Comparison of ENCODE assay signal across 14 cellular contexts in the genomic region with DNA sequence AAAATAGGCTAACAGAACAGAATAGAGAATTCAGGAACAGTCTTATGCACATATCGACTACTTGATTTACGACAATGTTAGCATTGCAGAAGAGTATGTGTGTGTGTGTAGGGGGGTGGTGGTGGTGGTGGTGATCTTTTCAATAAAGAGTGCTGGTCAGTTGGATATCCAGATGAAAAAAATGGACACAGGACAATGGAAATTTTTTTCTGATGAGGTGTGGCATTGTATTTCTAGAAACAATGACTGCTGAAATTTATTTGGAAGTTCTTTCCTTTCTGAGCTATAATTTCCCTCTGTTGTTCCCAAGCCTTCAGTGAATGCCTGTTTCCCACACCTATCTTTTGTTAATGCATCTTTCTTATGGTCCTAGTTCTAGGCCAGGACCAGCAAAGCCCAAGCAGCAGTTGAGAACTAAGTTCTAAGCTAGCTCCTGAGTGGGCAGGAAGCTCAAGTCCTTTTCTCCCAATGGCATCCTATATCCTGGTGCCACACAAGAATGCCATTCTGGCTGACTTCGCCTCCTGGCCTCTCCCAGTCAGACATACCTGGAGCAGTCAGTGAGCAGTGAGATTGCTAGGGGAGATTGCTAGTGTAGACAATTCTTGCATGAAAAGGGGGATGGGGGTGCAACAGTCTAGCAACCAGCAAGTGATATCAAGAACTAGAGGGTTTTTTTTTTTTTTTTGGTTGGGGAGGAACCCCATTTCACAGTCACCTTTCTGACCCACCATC. TPM values are rescaled to one million over a fixed set of nuclear protein-coding genes. Genes with fewer than 3 reads are reported as not detected.
DNase-seq lines count a peak whose midpoint lies in the region; ATAC-seq and TF ChIP-seq lines count a peak whose summit lies in the region.
"Had no signal": no experiment of that assay in that cellular context is flagged by ENCODE, and none has a peak within 500 bp of the region (broad histone marks: within the 10 kb centered on the region; RNA-seq: fewer than 3 reads in every experiment).

No MANE protein-coding gene starts in this region.

- POLR2A ChIA-PET in activated CD8-positive, alpha-beta T cell treated with anti-CD3 and anti-CD28 coated beads for 36 hours (lab: Charles Lee), result no interaction called here

- no peak for ATAC-seq in stimulated activated naive CD8-positive, alpha-beta T cell treated with anti-CD3 and anti-CD28 coated beads, Interleukin-15, Interleukin-2, amounts not matched to agents 100 U/mL and 50 U/mL, for 24 hours
- no peak for ATAC-seq in activated CD8-positive, alpha-beta T cell treated with anti-CD3 and anti-CD28 coated beads for 36 hours
- ATAC-seq in HG03196 (IDR thresholded peaks at IDR 0.05; ENCODE audit: unreplicated experiment), result no peak
- ATAC-seq: SK-N-SH treated with all-trans-retinoic acid at 6 μM for 48 hours had no signal

- peak overlapping the region; percentile 34 for H3K27ac Mint-ChIP-seq in stimulated activated naive CD8-positive, alpha-beta T cell treated with anti-CD3 and anti-CD28 coated beads, Interleukin-15, Interleukin-2, amounts not matched to agents 100 ng/mL and 50 ng/mL, for 24 hours
- no peak overlapping the region for H3K27ac Mint-ChIP-seq in activated CD8-positive, alpha-beta T cell treated with anti-CD3 and anti-CD28 coated beads for 36 hours
- peak overlapping the region in 2 of 6 donors; percentile 51 to 75 for H3K27ac Mint-ChIP-seq in immature natural killer cell

- peaks cover 61% of the 10 kb centered on the region for H3K27me3 Mint-ChIP-seq in stimulated activated naive CD8-positive, alpha-beta T cell treated with anti-CD3 and anti-CD28 coated beads, Interleukin-15, Interleukin-2, amounts not matched to agents 100 ng/mL and 50 ng/mL, for 24 hours
- H3K27me3 Mint-ChIP-seq in activated CD8-positive, alpha-beta T cell treated with anti-CD3 and anti-CD28 coated beads for 36 hours, result peaks cover 48% of the 10 kb centered on the region
- H3K27me3 Mint-ChIP-seq in immature natural killer cell (ENCODE audit: low read depth in 3 of 3), result peaks cover 19 to 35% (median 29%) of the 10 kb centered on the region in 3 donors

- CTCF ChIA-PET in activated CD8-positive, alpha-beta T cell treated with anti-CD3 and anti-CD28 coated beads for 36 hours (lab: Charles Lee), result no interaction called here

- H3K4me3 Mint-ChIP-seq in stimulated activated naive CD8-positive, alpha-beta T cell treated with anti-CD3 and anti-CD28 coated beads, Interleukin-15, Interleukin-2, amounts not matched to agents 100 ng/mL and 50 ng/mL, for 24 hours, result peak overlapping the region; percentile 51
- H3K4me3 Mint-ChIP-seq in activated CD8-positive, alpha-beta T cell treated with anti-CD3 and anti-CD28 coated beads for 36 hours, result peak overlapping the region; percentile 19
- H3K4me3 Mint-ChIP-seq in immature natural killer cell, result peak overlapping the region; percentile 63 to 78 (median 72)

- TF ChIP-seq CTCF in activated CD8-positive, alpha-beta T cell treated with anti-CD3 and anti-CD28 coated beads for 36 hours (IDR thresholded peaks at IDR 0.05), result no peak

- peaks cover 9% of the 10 kb centered on the region for H3K36me3 Mint-ChIP-seq in stimulated activated naive CD8-positive, alpha-beta T cell treated with anti-CD3 and anti-CD28 coated beads, Interleukin-15, Interleukin-2, amounts not matched to agents 100 ng/mL and 50 ng/mL, for 24 hours (ENCODE audit: low read depth)
- peaks cover 2% of the 10 kb centered on the region for H3K36me3 Mint-ChIP-seq in activated CD8-positive, alpha-beta T cell treated with anti-CD3 and anti-CD28 coated beads for 36 hours (ENCODE audit: low read depth)
- H3K36me3 Mint-ChIP-seq in immature natural killer cell, result peaks cover 0 to 4% (median 0%) of the 10 kb centered on the region in 3 donors

- no peak for DNase-seq in stimulated activated naive CD8-positive, alpha-beta T cell treated with anti-CD3 and anti-CD28 coated beads, Interleukin-15, Interleukin-2, amounts not matched to agents 100 U/mL and 50 U/mL, for 24 hours
- DNase-seq in activated CD8-positive, alpha-beta T cell treated with anti-CD3 and anti-CD28 coated beads for 36 hours, result no peak
- DNase-seq in immature natural killer cell (no peak), NCI-H2227 (lab: John Stamatoyannopoulos, UW; ENCODE audit: unreplicated experiment) (no peak)
- DNase-seq in NK-92 treated with Interleukin-12 subunit alpha and Interleukin-12 subunit beta, amount 100 ng/mL, for 24 hours (lab: John Stamatoyannopoulos, UW), result no peak
- DNase-seq in stimulated activated naive CD4-positive, alpha-beta T cell treated with Interleukin-2 at 50 U/mL for 16 hours (lab: John Stamatoyannopoulos, UW), result no peak
- DNase-seq: activated CD4-positive, CD25-positive, alpha-beta regulatory T cell treated with anti-CD3 and anti-CD28 coated beads, Interleukin-2, amount 50 U/mL, for 72 hours; AML-193; cortex of kidney; GOT3 had no signal

- peaks cover 22% of the 10 kb centered on the region for H3K9me3 Mint-ChIP-seq in stimulated activated naive CD8-positive, alpha-beta T cell treated with anti-CD3 and anti-CD28 coated beads, Interleukin-15, Interleukin-2, amounts not matched to agents 100 ng/mL and 50 ng/mL, for 24 hours
- H3K9me3 Mint-ChIP-seq in activated CD8-positive, alpha-beta T cell treated with anti-CD3 and anti-CD28 coated beads for 36 hours, result peaks cover 15% of the 10 kb centered on the region
- H3K9me3 Mint-ChIP-seq in immature natural killer cell, result peaks cover 5 to 17% (median 12%) of the 10 kb centered on the region in 6 donors

- peaks cover 43% of the 10 kb centered on the region for H3K4me1 Mint-ChIP-seq in stimulated activated naive CD8-positive, alpha-beta T cell treated with anti-CD3 and anti-CD28 coated beads, Interleukin-15, Interleukin-2, amounts not matched to agents 100 ng/mL and 50 ng/mL, for 24 hours (ENCODE audit: low read depth)
- H3K4me1 Mint-ChIP-seq in activated CD8-positive, alpha-beta T cell treated with anti-CD3 and anti-CD28 coated beads for 36 hours (ENCODE audit: low read depth), result peaks cover 29% of the 10 kb centered on the region
- peaks cover 21 to 26% of the 10 kb centered on the region in 2 donors for H3K4me1 Mint-ChIP-seq in immature natural killer cell

- intact Hi-C loops in activated CD8-positive, alpha-beta T cell treated with anti-CD3 and anti-CD28 coated beads for 36 hours (cut with micrococcal nuclease), result no loop called here

RNA-seq across cellular contexts. Expression of a gene that starts 1.2 kb away (rescaled TPM):
- 1 to 10 TPM; 1.5 to 1.7 TPM for total RNA-seq in activated CD8-positive, alpha-beta T cell treated with anti-CD3 and anti-CD28 coated beads for 36 hours
- polyA plus RNA-seq in immature natural killer cell, result 1 to 10 TPM; 2.4 to 5.0 (median 2.9) TPM
- total RNA-seq: renal cortical epithelial cell had no signal

Comparison
In these comparisons a context has a peak if more than half of its experiments do, and no peak if none do; other contexts are left out.
1. H3K4me3 Mint-ChIP-seq: peak in every context shown above with its lines; median percentile 72 in immature natural killer cell; 51 in stimulated activated naive CD8-positive, alpha-beta T cell treated with anti-CD3 and anti-CD28 coated beads, Interleukin-15, Interleukin-2, amounts not matched to agents 100 ng/mL and 50 ng/mL, for 24 hours; 19 in activated CD8-positive, alpha-beta T cell treated with anti-CD3 and anti-CD28 coated beads for 36 hours.